20 cellular contexts compared by ENCODE assay signal in genomic region chr3:156525808-156526207, GRCh38.
"Had no signal": no experiment of that assay in that cellular context is flagged by ENCODE, and none has a peak within 500 bp of the region (broad histone marks: within the 10 kb centered on the region; RNA-seq: fewer than 3 reads in every experiment).

No MANE protein-coding gene starts in this region.

- DNase-seq: cortex of kidney; dorsolateral prefrontal cortex; effector memory CD4-positive, alpha-beta T cell; foreskin fibroblast; immature natural killer cell; mucosa of descending colon; natural killer cell; posterior cingulate gyrus; sigmoid colon; stimulated activated CD4-positive, alpha-beta T cell treated with anti-CD3 and anti-CD28 coated beads, Interleukin-2, amount 100 ng/mL, for 24 hours; stimulated activated CD4-positive, alpha-beta T cell treated with anti-CD3 and anti-CD28 coated beads, Interleukin-4, amount 100 ng/mL, for 4 hours; stimulated activated naive B cell treated with anti-CD40 and anti-IgM and Interleukin-4, amounts not matched to agents 10 μg/mL and 1 μg/mL and 100 μg/mL, for 72 hours; stomach; thyroid gland had no signal

- H3K36me3 ChIP-seq: right atrium auricular region, sigmoid colon had no signal

- H3K27ac Mint-ChIP-seq: immature natural killer cell; natural killer cell; stimulated activated naive B cell treated with anti-CD40 and anti-IgM and Interleukin-4, amounts not matched to agents 10 μg/mL and 1 μg/mL and 100 μg/mL, for 72 hours; type B pancreatic cell had no signal

- H3K27me3 ChIP-seq: dorsolateral prefrontal cortex, esophagus muscularis mucosa, right atrium auricular region, sigmoid colon, stomach, thyroid gland had no signal

- H3K36me3 Mint-ChIP-seq: type B pancreatic cell had no signal

- H3K4me3 Mint-ChIP-seq: immature natural killer cell; natural killer cell; neural crest cell; stimulated activated naive B cell treated with anti-CD40 and anti-IgM and Interleukin-4, amounts not matched to agents 10 μg/mL and 1 μg/mL and 100 μg/mL, for 72 hours; type B pancreatic cell had no signal

- H3K27ac ChIP-seq: dorsolateral prefrontal cortex, epithelial cell of prostate, esophagus muscularis mucosa, right atrium auricular region, sigmoid colon, skin epidermis, stomach, thyroid gland had no signal

- H3K9me3 Mint-ChIP-seq: immature natural killer cell; natural killer cell; neural crest cell; stimulated activated naive B cell treated with anti-CD40 and anti-IgM and Interleukin-4, amounts not matched to agents 10 μg/mL and 1 μg/mL and 100 μg/mL, for 72 hours; type B pancreatic cell had no signal

- H3K9me3 ChIP-seq: esophagus muscularis mucosa, mucosa of descending colon, right atrium auricular region, sigmoid colon, stomach, thyroid gland had no signal

- ATAC-seq: mucosa of descending colon; stimulated activated naive B cell treated with anti-CD40 and anti-IgM and Interleukin-4, amounts not matched to agents 10 μg/mL and 1 μg/mL and 100 μg/mL, for 72 hours had no signal

- H3K27me3 Mint-ChIP-seq: type B pancreatic cell had no signal

- H3K4me3 ChIP-seq: dorsolateral prefrontal cortex, esophagus muscularis mucosa, mucosa of descending colon, right atrium auricular region, sigmoid colon, skin epidermis, stomach, thyroid gland had no signal

- H3K4me1 ChIP-seq: right atrium auricular region, sigmoid colon, stomach, thyroid gland had no signal
